ENCODE assay signal across 1 cellular context in the genomic region with DNA sequence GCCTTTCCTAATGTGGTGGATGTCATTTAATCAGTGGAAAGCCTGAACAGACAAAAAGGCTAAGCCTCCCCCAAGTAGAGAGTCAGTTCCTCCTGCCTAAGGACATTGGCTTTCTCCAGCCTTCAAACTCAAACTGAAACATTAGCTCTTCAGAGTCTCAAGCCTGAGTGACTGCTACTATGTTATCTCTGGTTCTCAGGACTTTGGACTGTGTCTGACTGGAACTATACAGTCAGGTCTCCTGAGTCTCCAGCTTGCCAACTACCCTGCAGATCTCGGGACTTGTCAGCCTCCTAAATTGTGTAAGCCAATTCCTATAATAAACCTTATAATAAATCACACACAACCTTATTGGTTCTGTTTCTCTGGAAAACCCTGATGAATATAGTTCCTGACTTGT.
A peak's percentile ranks its signal among the peaks of the same experiment; 100 is the strongest.
TF ChIP-seq lines count a peak whose summit lies in the region.

No MANE protein-coding gene starts in this region.

TF ChIP-seq in HepG2, 621 proteins besides CTCF, POLR2A, EP300 and RAD21 (continues in another document):
- 0 out of 2 replicates have a peak, but pooled peaks have one; percentile 16 for TF ChIP-seq ISL2 (CRISPR knock-in tag; IDR thresholded peaks at IDR 0.05)
- TF ChIP-seq, protein P1, sequence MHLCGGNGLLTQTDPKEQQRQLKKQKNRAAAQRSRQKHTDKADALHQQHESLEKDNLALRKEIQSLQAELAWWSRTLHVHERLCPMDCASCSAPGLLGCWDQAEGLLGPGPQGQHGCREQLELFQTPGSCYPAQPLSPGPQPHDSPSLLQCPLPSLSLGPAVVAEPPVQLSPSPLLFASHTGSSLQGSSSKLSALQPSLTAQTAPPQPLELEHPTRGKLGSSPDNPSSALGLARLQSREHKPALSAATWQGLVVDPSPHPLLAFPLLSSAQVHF (CRISPR knock-in tag; IDR thresholded peaks at IDR 0.05), result no peak
- TF ChIP-seq, protein P2, sequence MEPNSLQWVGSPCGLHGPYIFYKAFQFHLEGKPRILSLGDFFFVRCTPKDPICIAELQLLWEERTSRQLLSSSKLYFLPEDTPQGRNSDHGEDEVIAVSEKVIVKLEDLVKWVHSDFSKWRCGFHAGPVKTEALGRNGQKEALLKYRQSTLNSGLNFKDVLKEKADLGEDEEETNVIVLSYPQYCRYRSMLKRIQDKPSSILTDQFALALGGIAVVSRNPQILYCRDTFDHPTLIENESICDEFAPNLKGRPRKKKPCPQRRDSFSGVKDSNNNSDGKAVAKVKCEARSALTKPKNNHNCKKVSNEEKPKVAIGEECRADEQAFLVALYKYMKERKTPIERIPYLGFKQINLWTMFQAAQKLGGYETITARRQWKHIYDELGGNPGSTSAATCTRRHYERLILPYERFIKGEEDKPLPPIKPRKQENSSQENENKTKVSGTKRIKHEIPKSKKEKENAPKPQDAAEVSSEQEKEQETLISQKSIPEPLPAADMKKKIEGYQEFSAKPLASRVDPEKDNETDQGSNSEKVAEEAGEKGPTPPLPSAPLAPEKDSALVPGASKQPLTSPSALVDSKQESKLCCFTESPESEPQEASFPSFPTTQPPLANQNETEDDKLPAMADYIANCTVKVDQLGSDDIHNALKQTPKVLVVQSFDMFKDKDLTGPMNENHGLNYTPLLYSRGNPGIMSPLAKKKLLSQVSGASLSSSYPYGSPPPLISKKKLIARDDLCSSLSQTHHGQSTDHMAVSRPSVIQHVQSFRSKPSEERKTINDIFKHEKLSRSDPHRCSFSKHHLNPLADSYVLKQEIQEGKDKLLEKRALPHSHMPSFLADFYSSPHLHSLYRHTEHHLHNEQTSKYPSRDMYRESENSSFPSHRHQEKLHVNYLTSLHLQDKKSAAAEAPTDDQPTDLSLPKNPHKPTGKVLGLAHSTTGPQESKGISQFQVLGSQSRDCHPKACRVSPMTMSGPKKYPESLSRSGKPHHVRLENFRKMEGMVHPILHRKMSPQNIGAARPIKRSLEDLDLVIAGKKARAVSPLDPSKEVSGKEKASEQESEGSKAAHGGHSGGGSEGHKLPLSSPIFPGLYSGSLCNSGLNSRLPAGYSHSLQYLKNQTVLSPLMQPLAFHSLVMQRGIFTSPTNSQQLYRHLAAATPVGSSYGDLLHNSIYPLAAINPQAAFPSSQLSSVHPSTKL (CRISPR knock-in tag; IDR thresholded peaks at IDR 0.05), result peak; percentile 73
- TF ChIP-seq DNMT3B (CRISPR knock-in tag; conservative IDR thresholded peaks at IDR 0.05), result no peak
- TF ChIP-seq SNAPC2 (CRISPR knock-in tag; IDR thresholded peaks at IDR 0.05), result no peak
- TF ChIP-seq NFKBIZ (CRISPR knock-in tag; IDR thresholded peaks at IDR 0.05), result no peak
- 0 out of 2 replicates have a peak, but pooled peaks have one; percentile 39 for TF ChIP-seq HBP1 (CRISPR knock-in tag; IDR thresholded peaks at IDR 0.05; ENCODE audit: low read depth)
- TF ChIP-seq ELF4 (CRISPR knock-in tag; IDR thresholded peaks at IDR 0.05; ENCODE audit: borderline replicate concordance), result no peak
- no peak for TF ChIP-seq SIX4 (CRISPR knock-in tag; IDR thresholded peaks at IDR 0.05)
- TF ChIP-seq HNF4A (CRISPR knock-in tag; IDR thresholded peaks at IDR 0.05), result peak; percentile 91
- TF ChIP-seq ERF (CRISPR knock-in tag; IDR thresholded peaks at IDR 0.05), result no peak; the same call in 1 of the 2 replicates
- TF ChIP-seq ZSCAN9 (CRISPR knock-in tag; IDR thresholded peaks at IDR 0.05; ENCODE audit: borderline replicate concordance), result peak; percentile 17; the same call in 1 of the 2 replicates
- 0 out of 2 replicates have a peak, but pooled peaks have one; percentile 41 for TF ChIP-seq HDAC2 (CRISPR knock-in tag; IDR thresholded peaks at IDR 0.05)
- TF ChIP-seq ZNF792 (CRISPR knock-in tag; IDR thresholded peaks at IDR 0.05), result 0 out of 2 replicates have a peak, but pooled peaks have one; percentile 29
- no peak for TF ChIP-seq HOXA7 (CRISPR knock-in tag; IDR thresholded peaks at IDR 0.05)
- no peak for TF ChIP-seq PHF5A (CRISPR knock-in tag; IDR thresholded peaks at IDR 0.05; ENCODE audit: low read depth, unreplicated experiment)
- TF ChIP-seq TRAFD1 (CRISPR knock-in tag; IDR thresholded peaks at IDR 0.05; ENCODE audit: borderline replicate concordance), result no peak
- no peak for TF ChIP-seq KDM3A (CRISPR knock-in tag; IDR thresholded peaks at IDR 0.05; ENCODE audit: low read depth)
- 0 out of 2 replicates have a peak, but pooled peaks have one; percentile 29 for TF ChIP-seq SMAD3 (CRISPR knock-in tag; IDR thresholded peaks at IDR 0.05)
- TF ChIP-seq RXRB (CRISPR knock-in tag; IDR thresholded peaks at IDR 0.05; ENCODE audit: borderline replicate concordance), result 0 out of 2 replicates have a peak, but pooled peaks have one; percentile 35
- 0 out of 2 replicates have a peak, but pooled peaks have one; percentile 10 for TF ChIP-seq MIXL1 (CRISPR knock-in tag; IDR thresholded peaks at IDR 0.05)
- TF ChIP-seq THYN1 (CRISPR knock-in tag; IDR thresholded peaks at IDR 0.05; ENCODE audit: borderline replicate concordance, low read depth), result no peak
- TF ChIP-seq ZNF121 (CRISPR knock-in tag; IDR thresholded peaks at IDR 0.05), result peak; percentile 24; the same call in 1 of the 2 replicates
- no peak for TF ChIP-seq ZNF713 (CRISPR knock-in tag; IDR thresholded peaks at IDR 0.05)
- peak; percentile 46; the same call in 1 of the 2 replicates for TF ChIP-seq BCL6 (CRISPR knock-in tag; IDR thresholded peaks at IDR 0.05)
- TF ChIP-seq MAZ (IDR thresholded peaks at IDR 0.05; ENCODE audit: borderline replicate concordance, low read depth, low read length), result no peak
- TF ChIP-seq MAZ (CRISPR knock-in tag; IDR thresholded peaks at IDR 0.05; ENCODE audit: low read depth), result no peak
- no peak for TF ChIP-seq KLF9 (CRISPR knock-in tag; IDR thresholded peaks at IDR 0.05; ENCODE audit: low read depth)
- no peak for TF ChIP-seq ZSCAN20 (CRISPR knock-in tag; IDR thresholded peaks at IDR 0.05; ENCODE audit: borderline replicate concordance)
- no peak for TF ChIP-seq MYC (CRISPR knock-in tag; IDR thresholded peaks at IDR 0.05; ENCODE audit: borderline replicate concordance)
- TF ChIP-seq ZNF17 (CRISPR knock-in tag; IDR thresholded peaks at IDR 0.05), result peak; percentile 99
- no peak for TF ChIP-seq ZNF562 (CRISPR knock-in tag; IDR thresholded peaks at IDR 0.05; ENCODE audit: borderline replicate concordance)
- no peak for TF ChIP-seq GTF3A (CRISPR knock-in tag; conservative IDR thresholded peaks at IDR 0.05)
- TF ChIP-seq ZNF12 (CRISPR knock-in tag; IDR thresholded peaks at IDR 0.05), result 0 out of 2 replicates have a peak, but pooled peaks have one; percentile 18
- no peak for TF ChIP-seq ZNF768 (CRISPR knock-in tag; IDR thresholded peaks at IDR 0.05)
- TF ChIP-seq HMG20A (CRISPR knock-in tag; IDR thresholded peaks at IDR 0.05; ENCODE audit: borderline replicate concordance), result peak; percentile 12; the same call in 1 of the 2 replicates
- TF ChIP-seq HMG20B (CRISPR knock-in tag; conservative IDR thresholded peaks at IDR 0.05), result peak; percentile 62
- no peak for TF ChIP-seq ZNF564 (CRISPR knock-in tag; IDR thresholded peaks at IDR 0.05)
- no peak for TF ChIP-seq JDP2 (CRISPR knock-in tag; IDR thresholded peaks at IDR 0.05; ENCODE audit: borderline replicate concordance)
- TF ChIP-seq ZNF570 (CRISPR knock-in tag; IDR thresholded peaks at IDR 0.05; ENCODE audit: borderline replicate concordance), result no peak
- no peak for TF ChIP-seq PHB2 (IDR thresholded peaks at IDR 0.05; ENCODE audit: partially characterized antibody)
- no peak for TF ChIP-seq NR2F6 (IDR thresholded peaks at IDR 0.05)
- TF ChIP-seq NR2F6 (CRISPR knock-in tag; IDR thresholded peaks at IDR 0.05), result no peak
- peak; percentile 37; the same call in 1 of the 2 replicates for TF ChIP-seq THAP11 (CRISPR knock-in tag; IDR thresholded peaks at IDR 0.05)
- TF ChIP-seq, protein P3, sequence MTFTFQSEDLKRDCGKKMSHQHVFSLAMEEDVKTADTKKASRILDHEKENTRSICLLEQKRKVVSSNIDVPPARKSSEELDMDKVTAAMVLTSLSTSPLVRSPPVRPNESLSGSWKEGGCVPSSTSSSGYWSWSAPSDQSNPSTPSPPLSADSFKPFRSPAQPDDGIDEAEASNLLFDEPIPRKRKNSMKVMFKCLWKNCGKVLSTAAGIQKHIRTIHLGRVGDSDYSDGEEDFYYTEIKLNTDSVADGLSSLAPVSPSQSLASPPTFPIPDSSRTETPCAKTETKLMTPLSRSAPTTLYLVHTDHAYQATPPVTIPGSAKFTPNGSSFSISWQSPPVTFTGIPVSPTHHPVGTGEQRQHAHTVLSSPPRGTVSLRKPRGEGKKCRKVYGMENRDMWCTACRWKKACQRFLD (CRISPR knock-in tag; IDR thresholded peaks at IDR 0.05; ENCODE audit: borderline replicate concordance), result no peak
- no peak for TF ChIP-seq ZBTB21 (CRISPR knock-in tag; IDR thresholded peaks at IDR 0.05)
- TF ChIP-seq ZNF891 (CRISPR knock-in tag; IDR thresholded peaks at IDR 0.05), result no peak
- peak; percentile 83 for TF ChIP-seq HNF4G (IDR thresholded peaks at IDR 0.05; ENCODE audit: borderline replicate concordance, low read depth, low read length)
- TF ChIP-seq HNF4G (CRISPR knock-in tag; IDR thresholded peaks at IDR 0.05; ENCODE audit: borderline replicate concordance, low read depth), result peak; percentile 22; the same call in 1 of the 2 replicates
- no peak for TF ChIP-seq ZFAT (CRISPR knock-in tag; conservative IDR thresholded peaks at IDR 0.05)
- no peak for TF ChIP-seq ZMYM2 (CRISPR knock-in tag; IDR thresholded peaks at IDR 0.05)
- TF ChIP-seq PBX2 (CRISPR knock-in tag; IDR thresholded peaks at IDR 0.05), result 0 out of 2 replicates have a peak, but pooled peaks have one; percentile 24
- TF ChIP-seq ZNF740 (CRISPR knock-in tag; IDR thresholded peaks at IDR 0.05), result no peak
- TF ChIP-seq ZNF816 (CRISPR knock-in tag; IDR thresholded peaks at IDR 0.05; ENCODE audit: borderline replicate concordance), result no peak
- peak; percentile 52; the same call in 1 of the 2 replicates for TF ChIP-seq ZNF331 (CRISPR knock-in tag; IDR thresholded peaks at IDR 0.05)
- TF ChIP-seq SOX13 (IDR thresholded peaks at IDR 0.05), result no peak
- TF ChIP-seq SOX13 (CRISPR knock-in tag; conservative IDR thresholded peaks at IDR 0.05 in 1 of 2, IDR thresholded peaks at IDR 0.05 in 1 of 2), result peak in 1 of 2 experiments; percentile 53; a peak in 1 of 4 replicates
